Comparison of ENCODE assay signal across 14 cellular contexts in the genomic region with DNA sequence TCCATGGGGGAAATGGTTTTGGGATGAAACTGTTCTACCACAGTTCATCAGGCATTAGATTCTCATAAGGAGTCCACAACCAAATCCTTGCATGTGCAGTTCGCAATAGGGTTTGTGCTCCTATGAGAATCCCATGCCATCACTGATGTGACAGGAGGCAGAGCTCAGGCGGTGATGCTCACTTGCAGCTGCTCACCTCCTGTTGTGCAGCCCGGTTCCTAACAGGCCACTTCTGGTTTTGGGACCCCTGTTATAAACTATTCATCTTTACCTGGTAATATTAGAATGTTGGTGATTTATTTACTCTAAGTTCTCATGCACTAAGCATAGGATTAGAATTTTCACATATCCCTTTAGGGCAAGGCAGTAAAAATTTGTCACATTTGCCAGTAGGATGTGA.
DNase-seq lines count a peak whose midpoint lies in the region; ATAC-seq, FAIRE-seq and TF ChIP-seq lines count a peak whose summit lies in the region.
"Had no signal": no experiment of that assay in that cellular context is flagged by ENCODE, and none has a peak within 500 bp of the region (broad histone marks: within the 10 kb centered on the region; RNA-seq: fewer than 3 reads in every experiment).

No MANE protein-coding gene starts in this region.

- FAIRE-seq in GM12891 (lab: Jason Lieb, UNC): no peak
- FAIRE-seq: endometrium had no signal

- peaks cover 13 to 33% of the 10 kb centered on the region in 2 donors for H3K36me3 Mint-ChIP-seq in activated T-cell treated with anti-CD3 and anti-CD28 coated beads, Interleukin-2, amount 50 U/mL, for 72 hours (ENCODE audit: insufficient read depth in 2 of 2)
- H3K36me3 Mint-ChIP-seq in activated T-cell treated with anti-CD3 and anti-CD28 coated beads, Interleukin-2, amount 50 U/mL, for 4 hours (ENCODE audit: insufficient read depth): peaks cover 45% of the 10 kb centered on the region
- H3K36me3 Mint-ChIP-seq in activated T-helper 17 cell treated with anti-CD3 and anti-CD28 coated beads, Interleukin-2, amount 50 U/mL, for 72 hours (ENCODE audit: low read depth): peaks cover 99% of the 10 kb centered on the region
- H3K36me3 Mint-ChIP-seq in stimulated activated naive B cell treated with anti-CD40 and anti-IgM and Interleukin-4, amounts not matched to agents 10 μg/mL and 1 μg/mL and 100 μg/mL, for 72 hours: peaks cover 26 to 45% of the 10 kb centered on the region in 2 donors

- TF ChIP-seq CTCF in liver (IDR thresholded peaks at IDR 0.05; ENCODE audit: low read depth, low read length, missing input control): no peak
- no peak for TF ChIP-seq CTCF in psoas muscle (IDR thresholded peaks at IDR 0.05)

- no peak for TF ChIP-seq POLR2A in GM12891 (IDR thresholded peaks at IDR 0.05; ENCODE audit: low read depth, low read length)

- H3K4me3 ChIP-seq in liver (ENCODE audit: low read depth in 1 of 3, low read length in 3 of 3): no peak overlapping the region
- no peak overlapping the region for H3K4me3 ChIP-seq in psoas muscle
- H3K4me3 ChIP-seq: adrenal gland had no signal

- H3K27ac ChIP-seq in liver (ENCODE audit: low read depth in 1 of 2, low read length in 2 of 2): peak overlapping the region; percentile 70 to 71
- H3K27ac ChIP-seq in psoas muscle: no peak overlapping the region

- 96% methylated on average over 3 of the region's 3 CpGs for WGBS in liver
- WGBS in psoas muscle, 3 donors: 91 to 98% (median 94%) methylated on average over 3 of the region's 3 CpGs

- H3K4me3 Mint-ChIP-seq in activated T-cell treated with anti-CD3 and anti-CD28 coated beads, Interleukin-2, amount 50 U/mL, for 72 hours: peak overlapping the region in 1 of 2 donors; percentile 41
- no peak overlapping the region for H3K4me3 Mint-ChIP-seq in activated T-cell treated with anti-CD3 and anti-CD28 coated beads, Interleukin-2, amount 50 U/mL, for 4 hours
- peak overlapping the region; percentile 81 for H3K4me3 Mint-ChIP-seq in activated T-helper 17 cell treated with anti-CD3 and anti-CD28 coated beads, Interleukin-2, amount 50 U/mL, for 72 hours
- no peak overlapping the region for H3K4me3 Mint-ChIP-seq in stimulated activated naive B cell treated with anti-CD40 and anti-IgM and Interleukin-4, amounts not matched to agents 10 μg/mL and 1 μg/mL and 100 μg/mL, for 72 hours
- H3K4me3 Mint-ChIP-seq: activated B cell treated with CpG ODN at 0.5 μM for 24 hours had no signal

- H3K27me3 ChIP-seq in liver (ENCODE audit: control insufficient read depth in 4 of 4, insufficient read depth in 4 of 4, low read length in 3 of 4) (no peaks in the 10 kb centered on the region), psoas muscle (ENCODE audit: insufficient read depth in 3 of 3, low read length in 2 of 3) (no peaks in the 10 kb centered on the region)
- H3K27me3 ChIP-seq: adrenal gland had no signal

- H3K9ac ChIP-seq in liver (ENCODE audit: low read depth in 1 of 2, low read length in 2 of 2): peak overlapping the region in 1 of 2 donors; percentile 36

- ATAC-seq in activated T-cell treated with anti-CD3 and anti-CD28 coated beads, Interleukin-2, amount 50 U/mL, for 72 hours (replicated peaks in 1 of 2): no peak
- ATAC-seq in activated T-cell treated with anti-CD3 and anti-CD28 coated beads, Interleukin-2, amount 50 U/mL, for 4 hours: no peak
- ATAC-seq in activated T-helper 17 cell treated with anti-CD3 and anti-CD28 coated beads, Interleukin-2, amount 50 U/mL, for 72 hours (replicated peaks): no peak
- no peak for ATAC-seq in stimulated activated naive B cell treated with anti-CD40 and anti-IgM and Interleukin-4, amounts not matched to agents 10 μg/mL and 1 μg/mL and 100 μg/mL, for 72 hours (replicated peaks)
- no peak for ATAC-seq in GM21526 (IDR thresholded peaks at IDR 0.05; ENCODE audit: low FRiP score, unreplicated experiment)
- no peak for ATAC-seq in psoas muscle

- no peak for TF ChIP-seq RAD21 in liver (IDR thresholded peaks at IDR 0.05)

- H3K9me3 Mint-ChIP-seq in activated T-cell treated with anti-CD3 and anti-CD28 coated beads, Interleukin-2, amount 50 U/mL, for 72 hours: peaks cover 0 to 2% of the 10 kb centered on the region in 2 donors
- peaks cover 4% of the 10 kb centered on the region for H3K9me3 Mint-ChIP-seq in activated T-cell treated with anti-CD3 and anti-CD28 coated beads, Interleukin-2, amount 50 U/mL, for 4 hours
- peaks cover 5% of the 10 kb centered on the region for H3K9me3 Mint-ChIP-seq in activated T-helper 17 cell treated with anti-CD3 and anti-CD28 coated beads, Interleukin-2, amount 50 U/mL, for 72 hours
- peaks cover 2 to 4% of the 10 kb centered on the region in 2 donors for H3K9me3 Mint-ChIP-seq in stimulated activated naive B cell treated with anti-CD40 and anti-IgM and Interleukin-4, amounts not matched to agents 10 μg/mL and 1 μg/mL and 100 μg/mL, for 72 hours
- H3K9me3 Mint-ChIP-seq: activated B cell treated with CpG ODN at 0.5 μM for 24 hours had no signal

- H3K36me3 ChIP-seq in liver (ENCODE audit: control insufficient read depth in 4 of 4, insufficient read depth in 3 of 4, low read depth in 1 of 4, low read length in 3 of 4) (peaks cover 0 to 6% (median under 1%) of the 10 kb centered on the region in 4 donors), psoas muscle (ENCODE audit: insufficient read depth in 1 of 2, low read depth in 1 of 2) (peaks cover 0 to 39% of the 10 kb centered on the region in 2 donors)
- H3K36me3 ChIP-seq: adrenal gland had no signal

- no peak for DNase-seq in activated T-cell treated with anti-CD3 and anti-CD28 coated beads, Interleukin-2, amount 50 U/mL, for 72 hours
- no peak for DNase-seq in activated T-cell treated with anti-CD3 and anti-CD28 coated beads, Interleukin-2, amount 50 U/mL, for 4 hours
- DNase-seq in stimulated activated naive B cell treated with anti-CD40 and anti-IgM and Interleukin-4, amounts not matched to agents 10 μg/mL and 1 μg/mL and 100 μg/mL, for 72 hours: no peak
- DNase-seq in GM12891 (ENCODE audit: insufficient read length, low spot score) (no peak), psoas muscle (no peak)
- DNase-seq: activated B cell treated with CpG ODN at 0.5 μM for 24 hours; activated CD8-positive, alpha-beta memory T cell treated with anti-CD3 and anti-CD28 coated beads, Interleukin-2, amount 50 U/mL, for 48 hours; adrenal gland; DMS 273 treated with DMSO at 0.1 percent for 48 hours; HCEC 1CT had no signal

- H3K4me1 ChIP-seq in liver (ENCODE audit: control insufficient read depth in 4 of 4, insufficient read depth in 4 of 4, low read length in 3 of 4): peaks cover 1 to 13% (median 8%) of the 10 kb centered on the region in 4 donors
- peaks cover 4% of the 10 kb centered on the region for H3K4me1 ChIP-seq in psoas muscle

- peak overlapping the region; percentile 96 for H3K27ac Mint-ChIP-seq in activated T-cell treated with anti-CD3 and anti-CD28 coated beads, Interleukin-2, amount 50 U/mL, for 72 hours
- peak overlapping the region; percentile 96 for H3K27ac Mint-ChIP-seq in activated T-helper 17 cell treated with anti-CD3 and anti-CD28 coated beads, Interleukin-2, amount 50 U/mL, for 72 hours
- peak overlapping the region; percentile 75 for H3K27ac Mint-ChIP-seq in stimulated activated naive B cell treated with anti-CD40 and anti-IgM and Interleukin-4, amounts not matched to agents 10 μg/mL and 1 μg/mL and 100 μg/mL, for 72 hours

- H3K9me3 ChIP-seq in liver (ENCODE audit: control insufficient read depth in 4 of 4, low read length in 3 of 4) (no peaks in the 10 kb centered on the region), psoas muscle (no peaks in the 10 kb centered on the region)
- H3K9me3 ChIP-seq: adrenal gland had no signal

- no peaks in the 10 kb centered on the region for H3K27me3 Mint-ChIP-seq in activated T-cell treated with anti-CD3 and anti-CD28 coated beads, Interleukin-2, amount 50 U/mL, for 72 hours (ENCODE audit: low read depth)
- H3K27me3 Mint-ChIP-seq in activated T-cell treated with anti-CD3 and anti-CD28 coated beads, Interleukin-2, amount 50 U/mL, for 4 hours (ENCODE audit: low read depth): no peaks in the 10 kb centered on the region
- no peaks in the 10 kb centered on the region for H3K27me3 Mint-ChIP-seq in activated T-helper 17 cell treated with anti-CD3 and anti-CD28 coated beads, Interleukin-2, amount 50 U/mL, for 72 hours
- H3K27me3 Mint-ChIP-seq in stimulated activated naive B cell treated with anti-CD40 and anti-IgM and Interleukin-4, amounts not matched to agents 10 μg/mL and 1 μg/mL and 100 μg/mL, for 72 hours: no peaks in the 10 kb centered on the region
- H3K27me3 Mint-ChIP-seq: activated B cell treated with CpG ODN at 0.5 μM for 24 hours had no signal

- peaks cover 100% of the 10 kb centered on the region for H3K4me1 Mint-ChIP-seq in activated T-cell treated with anti-CD3 and anti-CD28 coated beads, Interleukin-2, amount 50 U/mL, for 72 hours (ENCODE audit: low read depth)
- H3K4me1 Mint-ChIP-seq in activated T-cell treated with anti-CD3 and anti-CD28 coated beads, Interleukin-2, amount 50 U/mL, for 4 hours (ENCODE audit: low read depth): peaks cover 94% of the 10 kb centered on the region
- H3K4me1 Mint-ChIP-seq in activated T-helper 17 cell treated with anti-CD3 and anti-CD28 coated beads, Interleukin-2, amount 50 U/mL, for 72 hours: peaks cover 61% of the 10 kb centered on the region
- H3K4me1 Mint-ChIP-seq in stimulated activated naive B cell treated with anti-CD40 and anti-IgM and Interleukin-4, amounts not matched to agents 10 μg/mL and 1 μg/mL and 100 μg/mL, for 72 hours: peaks cover 37 to 61% of the 10 kb centered on the region in 2 donors

- intact Hi-C loops in psoas muscle (cut with DNase I): no loop called here

TF ChIP-seq in liver, 16 proteins besides CTCF, POLR2A, EP300 and RAD21 (continues in another document):
- TF ChIP-seq NR2F2 (IDR thresholded peaks at IDR 0.05) (no peak), HNF4G (IDR thresholded peaks at IDR 0.05) (no peak)

TF ChIP-seq in GM12891, 5 proteins besides CTCF, POLR2A, EP300 and RAD21:
- TF ChIP-seq PAX5 (IDR thresholded peaks at IDR 0.05; ENCODE audit: insufficient read depth, low read length, severe bottlenecking): no peak
- TF ChIP-seq SPI1 (IDR thresholded peaks at IDR 0.05; ENCODE audit: low read depth, low read length): no peak
- no peak for TF ChIP-seq TAF1 (IDR thresholded peaks at IDR 0.05; ENCODE audit: low read depth, low read length)
- no peak for TF ChIP-seq POLR2AphosphoS5 (IDR thresholded peaks at IDR 0.05; ENCODE audit: low read depth, low read length)
- TF ChIP-seq POU2F2 (IDR thresholded peaks at IDR 0.05; ENCODE audit: low read depth, low read length): no peak
